17 cellular contexts compared by ENCODE assay signal in the genomic region with DNA sequence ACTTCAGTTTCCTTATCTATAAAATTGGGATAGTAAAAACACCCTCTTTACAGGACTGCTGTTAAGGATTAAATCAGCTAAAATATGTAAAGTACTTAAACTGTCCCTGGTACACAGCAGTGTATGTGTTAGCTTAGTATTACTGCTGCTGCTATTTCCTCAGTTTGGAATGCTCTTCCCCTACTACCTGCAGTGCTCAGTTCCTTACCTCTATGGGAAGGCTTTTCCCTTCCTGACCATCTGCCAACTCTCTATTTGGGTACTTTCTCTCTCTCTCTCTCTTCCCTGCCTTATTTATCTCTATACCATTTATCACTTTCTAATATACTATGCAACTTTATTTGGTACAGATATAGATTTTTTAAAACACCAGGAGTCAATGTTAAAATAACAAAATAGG.
"Had no signal": no experiment of that assay in that cellular context is flagged by ENCODE, and none has a peak within 500 bp of the region (broad histone marks: within the 10 kb centered on the region; RNA-seq: fewer than 3 reads in every experiment).

No MANE protein-coding gene starts in this region.

- H3K9me3 Mint-ChIP-seq: activated CD4-positive, alpha-beta memory T cell treated with anti-CD3 and anti-CD28 coated beads, Interleukin-2, amount 10 ng/mL, durations not matched to agents 7 days and 5 days; stimulated activated naive CD8-positive, alpha-beta T cell treated with anti-CD3 and anti-CD28 coated beads, Interleukin-15, Interleukin-2, amounts not matched to agents 100 ng/mL and 50 ng/mL, for 24 hours had no signal

- H3K4me1 Mint-ChIP-seq: neural progenitor cell had no signal

- H3K4me3 ChIP-seq: body of pancreas, dorsolateral prefrontal cortex, neural progenitor cell, ovary, testis had no signal

- H3K4me3 Mint-ChIP-seq: activated CD4-positive, alpha-beta memory T cell treated with anti-CD3 and anti-CD28 coated beads, Interleukin-2, amount 10 ng/mL, durations not matched to agents 7 days and 5 days; neural progenitor cell; stimulated activated naive CD8-positive, alpha-beta T cell treated with anti-CD3 and anti-CD28 coated beads, Interleukin-15, Interleukin-2, amounts not matched to agents 100 ng/mL and 50 ng/mL, for 24 hours had no signal

- FAIRE-seq: endometrium had no signal

- DNase-seq: activated CD4-positive, alpha-beta memory T cell treated with anti-CD3 and anti-CD28 coated beads, Interleukin-2, amount 10 ng/mL, durations not matched to agents 7 days and 5 days; activated CD4-positive, alpha-beta T cell treated with anti-CD3 and anti-CD28 coated beads for 1 hour; activated CD8-positive, alpha-beta memory T cell treated with anti-CD3 and anti-CD28 coated beads, Interleukin-2, amount 50 U/mL, for 48 hours; activated naive CD4-positive, alpha-beta T cell treated with anti-CD3 and anti-CD28 coated beads, Interleukin-2, amount 50 U/mL, for 16 hours; amniotic stem cell; body of pancreas; dorsolateral prefrontal cortex; left cardiac atrium; ovary; stimulated activated CD4-positive, alpha-beta T cell treated with anti-CD3 and anti-CD28 coated beads, Interleukin-2, amount 100 ng/mL, for 48 hours; SW 1271; T-helper 9 cell; testis had no signal

- H3K27ac Mint-ChIP-seq: activated CD4-positive, alpha-beta memory T cell treated with anti-CD3 and anti-CD28 coated beads, Interleukin-2, amount 10 ng/mL, durations not matched to agents 7 days and 5 days; neural progenitor cell had no signal

- H3K9ac ChIP-seq: neural progenitor cell had no signal

- H3K4me2 ChIP-seq: neural progenitor cell had no signal

- H3K36me3 ChIP-seq: ovary had no signal

- H3K27me3 ChIP-seq: body of pancreas, dorsolateral prefrontal cortex, neural progenitor cell, ovary, testis had no signal

- H3K9me3 ChIP-seq: body of pancreas, ovary, testis had no signal

- H3K27ac ChIP-seq: body of pancreas, dorsolateral prefrontal cortex, neural progenitor cell, ovary, testis had no signal

- H3K27me3 Mint-ChIP-seq: activated CD4-positive, alpha-beta memory T cell treated with anti-CD3 and anti-CD28 coated beads, Interleukin-2, amount 10 ng/mL, durations not matched to agents 7 days and 5 days; stimulated activated naive CD8-positive, alpha-beta T cell treated with anti-CD3 and anti-CD28 coated beads, Interleukin-15, Interleukin-2, amounts not matched to agents 100 ng/mL and 50 ng/mL, for 24 hours had no signal

- H3K4me1 ChIP-seq: testis had no signal

- ATAC-seq: body of pancreas, esophagus mucosa, left cardiac atrium had no signal

- H2AFZ ChIP-seq: neural progenitor cell had no signal
